In genomic region chr9:134031783-134032182, GRCh38 we compare ENCODE assay signal across 2 cellular contexts.
TF ChIP-seq lines count a peak whose summit lies in the region.

No MANE protein-coding gene starts in this region.

TF ChIP-seq in GM23338, 12 proteins besides CTCF, POLR2A, EP300 and RAD21:
- TF ChIP-seq REST (IDR thresholded peaks at IDR 0.05; ENCODE audit: unreplicated experiment): no peak
- no peak for TF ChIP-seq JUNB (IDR thresholded peaks at IDR 0.05; ENCODE audit: unreplicated experiment)
- TF ChIP-seq, protein P1, sequence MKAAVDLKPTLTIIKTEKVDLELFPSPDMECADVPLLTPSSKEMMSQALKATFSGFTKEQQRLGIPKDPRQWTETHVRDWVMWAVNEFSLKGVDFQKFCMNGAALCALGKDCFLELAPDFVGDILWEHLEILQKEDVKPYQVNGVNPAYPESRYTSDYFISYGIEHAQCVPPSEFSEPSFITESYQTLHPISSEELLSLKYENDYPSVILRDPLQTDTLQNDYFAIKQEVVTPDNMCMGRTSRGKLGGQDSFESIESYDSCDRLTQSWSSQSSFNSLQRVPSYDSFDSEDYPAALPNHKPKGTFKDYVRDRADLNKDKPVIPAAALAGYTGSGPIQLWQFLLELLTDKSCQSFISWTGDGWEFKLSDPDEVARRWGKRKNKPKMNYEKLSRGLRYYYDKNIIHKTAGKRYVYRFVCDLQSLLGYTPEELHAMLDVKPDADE (IDR thresholded peaks at IDR 0.05): no peak
- TF ChIP-seq EZH2phosphoT487 (IDR thresholded peaks at IDR 0.05; ENCODE audit: unreplicated experiment): peak; percentile 43

TF ChIP-seq in GM12878, 131 proteins besides CTCF, POLR2A, EP300 and RAD21:
- TF ChIP-seq RCOR1 (conservative IDR thresholded peaks at IDR 0.05; ENCODE audit: low read depth, low read length) (no peak), HCFC1 (IDR thresholded peaks at IDR 0.05; ENCODE audit: low read length) (no peak), CBX5 (IDR thresholded peaks at IDR 0.05; ENCODE audit: low read depth) (no peak), SREBF1 (IDR thresholded peaks at IDR 0.05; ENCODE audit: low read length) (no peak), STAT1 (conservative IDR thresholded peaks at IDR 0.05) (no peak), HDGF (IDR thresholded peaks at IDR 0.05) (no peak), RFX5 (IDR thresholded peaks at IDR 0.05; ENCODE audit: low read depth, low read length) (no peak), MTA3 (IDR thresholded peaks at IDR 0.05; ENCODE audit: borderline replicate concordance, low read length) (no peak), IRF3 (IDR thresholded peaks at IDR 0.05) (no peak), BHLHE40 (IDR thresholded peaks at IDR 0.05; ENCODE audit: borderline replicate concordance in 1 of 2, low read depth in 2 of 2, low read length in 1 of 2) (no peak), ZNF274 (IDR thresholded peaks at IDR 0.05; ENCODE audit: insufficient read depth, insufficient read length) (no peak), PML (IDR thresholded peaks at IDR 0.05; ENCODE audit: low read length) (no peak), MLLT1 (IDR thresholded peaks at IDR 0.05) (no peak), SREBF2 (IDR thresholded peaks at IDR 0.05; ENCODE audit: low read length) (no peak)
- TF ChIP-seq, protein P2, sequence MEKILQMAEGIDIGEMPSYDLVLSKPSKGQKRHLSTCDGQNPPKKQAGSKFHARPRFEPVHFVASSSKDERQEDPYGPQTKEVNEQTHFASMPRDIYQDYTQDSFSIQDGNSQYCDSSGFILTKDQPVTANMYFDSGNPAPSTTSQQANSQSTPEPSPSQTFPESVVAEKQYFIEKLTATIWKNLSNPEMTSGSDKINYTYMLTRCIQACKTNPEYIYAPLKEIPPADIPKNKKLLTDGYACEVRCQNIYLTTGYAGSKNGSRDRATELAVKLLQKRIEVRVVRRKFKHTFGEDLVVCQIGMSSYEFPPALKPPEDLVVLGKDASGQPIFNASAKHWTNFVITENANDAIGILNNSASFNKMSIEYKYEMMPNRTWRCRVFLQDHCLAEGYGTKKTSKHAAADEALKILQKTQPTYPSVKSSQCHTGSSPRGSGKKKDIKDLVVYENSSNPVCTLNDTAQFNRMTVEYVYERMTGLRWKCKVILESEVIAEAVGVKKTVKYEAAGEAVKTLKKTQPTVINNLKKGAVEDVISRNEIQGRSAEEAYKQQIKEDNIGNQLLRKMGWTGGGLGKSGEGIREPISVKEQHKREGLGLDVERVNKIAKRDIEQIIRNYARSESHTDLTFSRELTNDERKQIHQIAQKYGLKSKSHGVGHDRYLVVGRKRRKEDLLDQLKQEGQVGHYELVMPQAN (conservative IDR thresholded peaks at IDR 0.05): no peak
